9 cellular contexts compared by ENCODE assay signal in the genomic region with DNA sequence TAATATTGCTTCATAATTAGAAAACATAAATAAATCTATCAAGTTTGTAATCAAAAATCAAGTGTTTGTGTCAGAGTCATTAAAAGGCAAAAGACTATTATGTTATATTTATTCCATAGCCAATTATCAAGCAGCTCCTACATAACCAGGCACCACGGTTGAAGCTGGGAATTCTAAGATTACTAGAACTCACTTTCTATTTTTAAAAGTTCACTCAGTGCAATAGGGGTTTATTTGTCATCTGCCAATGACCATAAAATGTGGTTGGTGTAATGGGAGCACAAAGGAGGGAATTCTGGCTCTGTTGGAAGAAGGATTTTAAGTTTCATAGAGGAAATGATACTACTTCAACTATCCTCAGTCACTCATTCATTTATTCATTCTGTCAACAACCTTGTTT.
"Had no signal": no experiment of that assay in that cellular context is flagged by ENCODE, and none has a peak within 500 bp of the region (broad histone marks: within the 10 kb centered on the region; RNA-seq: fewer than 3 reads in every experiment).

No MANE protein-coding gene starts in this region.

- H3K4me1 ChIP-seq: HAP-1 had no signal

- H3K36me3 ChIP-seq: HAP-1 had no signal

- ATAC-seq: HCT116 had no signal

- DNase-seq: GM23248, GOT3, H7, HFFc6, IMR-90, KBM-7 had no signal

- H2AFZ ChIP-seq: GM23248 had no signal

- FAIRE-seq: HTR-8/SVneo had no signal

- H3K9ac ChIP-seq: GM23248 had no signal

- H3K4me3 ChIP-seq: GM23248, HAP-1 had no signal

- H3K27ac ChIP-seq: GM23248 had no signal

- H3K9me3 ChIP-seq: HAP-1 had no signal
